Comparison of ENCODE assay signal across 27 cellular contexts in genomic region chr7:108404509-108405435, GRCh38. TPM values are rescaled to one million over a fixed set of nuclear protein-coding genes. Genes with fewer than 3 reads are reported as not detected.
"Had no signal": no experiment of that assay in that cellular context is flagged by ENCODE, and none has a peak within 500 bp of the region (broad histone marks: within the 10 kb centered on the region; RNA-seq: fewer than 3 reads in every experiment).

No MANE protein-coding gene starts in this region.

- H3K4me3 ChIP-seq: esophagus squamous epithelium, left ventricle myocardium inferior, right atrium auricular region, skin epidermis, testis had no signal

- DNase-seq: activated CD4-positive, alpha-beta T cell treated with anti-CD3 and anti-CD28 coated beads for 1 hour; activated CD8-positive, alpha-beta memory T cell treated with anti-CD3 and anti-CD28 coated beads for 24 hours; activated CD8-positive, alpha-beta memory T cell treated with anti-CD3 and anti-CD28 coated beads, Interleukin-2, amount 50 U/mL, for 48 hours; activated effector memory CD4-positive, alpha-beta T cell treated with Interleukin-2 at 50 U/mL for 16 hours; activated naive CD4-positive, alpha-beta T cell treated with anti-CD3 and anti-CD28 coated beads, Interleukin-2, amount 10 ng/mL, durations not matched to agents 7 days and 5 days; activated naive CD8-positive, alpha-beta T cell treated with anti-CD3 and anti-CD28 coated beads, Interleukin-2, amount 50 U/mL, for 24 hours; activated T-cell treated with anti-CD3 and anti-CD28 coated beads, Interleukin-2, amount 50 U/mL, for 48 hours; aorta; brain microvascular endothelial cell; cortex of kidney; effector CD4-positive, alpha-beta T cell; esophagus squamous epithelium; foreskin keratinocyte; islet precursor cell; left ventricle myocardium inferior; mammary epithelial cell; stimulated activated CD4-positive, alpha-beta T cell treated with anti-CD3 and anti-CD28 coated beads, Interleukin-4, amount 100 ng/mL, for 1 hour; stimulated activated naive CD8-positive, alpha-beta T cell treated with anti-CD3 and anti-CD28 coated beads, Interleukin-15, amount 100 ng/mL, for 72 hours; T-helper 17 cell; testis; WERI-Rb-1 had no signal

- H3K36me3 ChIP-seq: brain microvascular endothelial cell, esophagus squamous epithelium, left ventricle myocardium inferior, right atrium auricular region, WERI-Rb-1 had no signal

- H3K27ac ChIP-seq: brain microvascular endothelial cell, esophagus squamous epithelium, foreskin keratinocyte, left ventricle myocardium inferior, right atrium auricular region, testis, WERI-Rb-1 had no signal

- H3K4me1 Mint-ChIP-seq: activated naive CD4-positive, alpha-beta T cell treated with anti-CD3 and anti-CD28 coated beads, Interleukin-2, amount 10 ng/mL, durations not matched to agents 7 days and 5 days; central memory CD8-positive, alpha-beta T cell had no signal

- H3K9me3 Mint-ChIP-seq: activated naive CD4-positive, alpha-beta T cell treated with anti-CD3 and anti-CD28 coated beads, Interleukin-2, amount 10 ng/mL, durations not matched to agents 7 days and 5 days; activated naive CD8-positive, alpha-beta T cell treated with anti-CD3 and anti-CD28 coated beads, Interleukin-2, amount 50 U/mL, for 24 hours; central memory CD8-positive, alpha-beta T cell; neural crest cell; stimulated activated naive CD8-positive, alpha-beta T cell treated with anti-CD3 and anti-CD28 coated beads, Interleukin-15, amount 100 ng/mL, for 72 hours; type B pancreatic cell had no signal

- H3K36me3 Mint-ChIP-seq: activated naive CD4-positive, alpha-beta T cell treated with anti-CD3 and anti-CD28 coated beads, Interleukin-2, amount 10 ng/mL, durations not matched to agents 7 days and 5 days; type B pancreatic cell had no signal

- H3K27ac Mint-ChIP-seq: activated naive CD4-positive, alpha-beta T cell treated with anti-CD3 and anti-CD28 coated beads, Interleukin-2, amount 10 ng/mL, durations not matched to agents 7 days and 5 days; activated naive CD8-positive, alpha-beta T cell treated with anti-CD3 and anti-CD28 coated beads, Interleukin-2, amount 50 U/mL, for 24 hours; progenitor cell of endocrine pancreas; stimulated activated naive CD8-positive, alpha-beta T cell treated with anti-CD3 and anti-CD28 coated beads, Interleukin-15, amount 100 ng/mL, for 72 hours; T-helper 17 cell; type B pancreatic cell had no signal

- H3K27me3 Mint-ChIP-seq: activated naive CD8-positive, alpha-beta T cell treated with anti-CD3 and anti-CD28 coated beads, Interleukin-2, amount 50 U/mL, for 24 hours; progenitor cell of endocrine pancreas; stimulated activated naive CD8-positive, alpha-beta T cell treated with anti-CD3 and anti-CD28 coated beads, Interleukin-15, amount 100 ng/mL, for 72 hours; type B pancreatic cell had no signal

- H3K4me1 ChIP-seq: foreskin keratinocyte, left ventricle myocardium inferior, right atrium auricular region, testis had no signal

- H3K27me3 ChIP-seq: brain microvascular endothelial cell, esophagus squamous epithelium, foreskin keratinocyte, right atrium auricular region, testis had no signal

- ATAC-seq: activated naive CD8-positive, alpha-beta T cell treated with anti-CD3 and anti-CD28 coated beads, Interleukin-2, amount 50 U/mL, for 24 hours; foreskin keratinocyte; stimulated activated naive CD8-positive, alpha-beta T cell treated with anti-CD3 and anti-CD28 coated beads, Interleukin-15, amount 100 ng/mL, for 72 hours; T-helper 17 cell had no signal

- H3K9me3 ChIP-seq: esophagus squamous epithelium, left ventricle myocardium inferior, right atrium auricular region, testis had no signal

- H3K4me3 Mint-ChIP-seq: activated naive CD4-positive, alpha-beta T cell treated with anti-CD3 and anti-CD28 coated beads, Interleukin-2, amount 10 ng/mL, durations not matched to agents 7 days and 5 days; activated naive CD8-positive, alpha-beta T cell treated with anti-CD3 and anti-CD28 coated beads, Interleukin-2, amount 50 U/mL, for 24 hours; central memory CD8-positive, alpha-beta T cell; neural crest cell; stimulated activated naive CD8-positive, alpha-beta T cell treated with anti-CD3 and anti-CD28 coated beads, Interleukin-15, amount 100 ng/mL, for 72 hours; T-helper 17 cell; type B pancreatic cell had no signal

RNA-seq across cellular contexts. Expression of gene NRCAM, which starts 51.5 kb away (rescaled TPM):
- total RNA-seq: T-helper 17 cell had no signal
